Comparison of ENCODE assay signal across 28 cellular contexts in genomic region chr1:232984577-232985425, GRCh38. TPM values are rescaled to one million over a fixed set of nuclear protein-coding genes. Genes with fewer than 3 reads are reported as not detected.
DNase-seq lines count a peak whose midpoint lies in the region; ATAC-seq and TF ChIP-seq lines count a peak whose summit lies in the region.
"Had no signal": no experiment of that assay in that cellular context is flagged by ENCODE, and none has a peak within 500 bp of the region (broad histone marks: within the 10 kb centered on the region; RNA-seq: fewer than 3 reads in every experiment).

No MANE protein-coding gene starts in this region.

- no peaks in the 10 kb centered on the region for H3K27me3 Mint-ChIP-seq in activated naive CD8-positive, alpha-beta T cell treated with anti-CD3 and anti-CD28 coated beads, Interleukin-2, amount 10 ng/mL, durations not matched to agents 7 days and 5 days
- no peaks in the 10 kb centered on the region for H3K27me3 Mint-ChIP-seq in activated naive CD8-positive, alpha-beta T cell treated with anti-CD3 and anti-CD28 coated beads, Interleukin-2, amount 50 U/mL, for 24 hours
- H3K27me3 Mint-ChIP-seq in neural crest cell (ENCODE audit: low read depth) = no peaks in the 10 kb centered on the region
- H3K27me3 Mint-ChIP-seq: activated CD4-positive, alpha-beta memory T cell treated with anti-CD3 and anti-CD28 coated beads, Interleukin-2, amount 10 ng/mL, durations not matched to agents 7 days and 5 days; activated naive CD4-positive, alpha-beta T cell treated with anti-CD3 and anti-CD28 coated beads, Interleukin-2, amount 10 ng/mL, durations not matched to agents 7 days and 5 days; activated T-cell treated with anti-CD3 and anti-CD28 coated beads, Interleukin-2, amount 50 U/mL, for 24 hours; B cell; progenitor cell of endocrine pancreas; T-cell had no signal

- peak overlapping the region; percentile 25 for H3K27ac Mint-ChIP-seq in activated naive CD8-positive, alpha-beta T cell treated with anti-CD3 and anti-CD28 coated beads, Interleukin-2, amount 10 ng/mL, durations not matched to agents 7 days and 5 days
- H3K27ac Mint-ChIP-seq in activated naive CD8-positive, alpha-beta T cell treated with anti-CD3 and anti-CD28 coated beads, Interleukin-2, amount 50 U/mL, for 24 hours = no peak overlapping the region
- H3K27ac Mint-ChIP-seq in neural crest cell (ENCODE audit: unreplicated experiment) = peak overlapping the region; percentile 98
- H3K27ac Mint-ChIP-seq: activated CD4-positive, alpha-beta memory T cell treated with anti-CD3 and anti-CD28 coated beads, Interleukin-2, amount 10 ng/mL, durations not matched to agents 7 days and 5 days; activated naive CD4-positive, alpha-beta T cell treated with anti-CD3 and anti-CD28 coated beads, Interleukin-2, amount 10 ng/mL, durations not matched to agents 7 days and 5 days; activated T-cell treated with anti-CD3 and anti-CD28 coated beads, Interleukin-2, amount 50 U/mL, for 24 hours; B cell; natural killer cell had no signal

- ATAC-seq in activated naive CD8-positive, alpha-beta T cell treated with anti-CD3 and anti-CD28 coated beads, Interleukin-2, amount 10 ng/mL, durations not matched to agents 7 days and 5 days (ENCODE audit: low read depth) = no peak
- no peak for ATAC-seq in activated naive CD8-positive, alpha-beta T cell treated with anti-CD3 and anti-CD28 coated beads, Interleukin-2, amount 50 U/mL, for 24 hours
- ATAC-seq: A549; activated CD4-positive, CD25-positive, alpha-beta regulatory T cell treated with anti-CD3 and anti-CD28 coated beads, Interleukin-2, amount 50 U/mL, for 24 hours; left lobe of liver; natural killer cell; T-cell had no signal

- H3K27ac ChIP-seq in transverse colon = peak overlapping the region; percentile 37 to 56 (median 45)
- H3K27ac ChIP-seq: A549, ascending aorta, SJCRH30, vagina had no signal

- TF ChIP-seq POLR2A in transverse colon (IDR thresholded peaks at IDR 0.05) = no peak

- H3K36me3 ChIP-seq in transverse colon = no peaks in the 10 kb centered on the region
- H3K36me3 ChIP-seq: ascending aorta, SJCRH30, vagina had no signal

- no peak for TF ChIP-seq EP300 in transverse colon (IDR thresholded peaks at IDR 0.05; ENCODE audit: low read depth)

- no peak overlapping the region for H3K4me3 Mint-ChIP-seq in activated naive CD8-positive, alpha-beta T cell treated with anti-CD3 and anti-CD28 coated beads, Interleukin-2, amount 10 ng/mL, durations not matched to agents 7 days and 5 days
- no peak overlapping the region for H3K4me3 Mint-ChIP-seq in activated naive CD8-positive, alpha-beta T cell treated with anti-CD3 and anti-CD28 coated beads, Interleukin-2, amount 50 U/mL, for 24 hours
- peak overlapping the region; percentile 45 for H3K4me3 Mint-ChIP-seq in neural crest cell
- H3K4me3 Mint-ChIP-seq: activated CD4-positive, alpha-beta memory T cell treated with anti-CD3 and anti-CD28 coated beads, Interleukin-2, amount 10 ng/mL, durations not matched to agents 7 days and 5 days; activated naive CD4-positive, alpha-beta T cell treated with anti-CD3 and anti-CD28 coated beads, Interleukin-2, amount 10 ng/mL, durations not matched to agents 7 days and 5 days; activated T-cell treated with anti-CD3 and anti-CD28 coated beads, Interleukin-2, amount 50 U/mL, for 24 hours; B cell; natural killer cell; T-cell had no signal

- H3K36me3 Mint-ChIP-seq in activated naive CD8-positive, alpha-beta T cell treated with anti-CD3 and anti-CD28 coated beads, Interleukin-2, amount 10 ng/mL, durations not matched to agents 7 days and 5 days = peaks cover 5% of the 10 kb centered on the region
- H3K36me3 Mint-ChIP-seq in activated naive CD8-positive, alpha-beta T cell treated with anti-CD3 and anti-CD28 coated beads, Interleukin-2, amount 50 U/mL, for 24 hours (ENCODE audit: low read depth) = peaks cover 3% of the 10 kb centered on the region
- peaks cover 11% of the 10 kb centered on the region for H3K36me3 Mint-ChIP-seq in neural crest cell (ENCODE audit: low read depth)
- H3K36me3 Mint-ChIP-seq: natural killer cell had no signal

- no peak overlapping the region for H3K4me3 ChIP-seq in transverse colon
- H3K4me3 ChIP-seq: A549, ascending aorta, SJCRH30, vagina had no signal

- TF ChIP-seq CTCF in neural crest cell (conservative IDR thresholded peaks at IDR 0.05) = no peak
- no peak for TF ChIP-seq CTCF in transverse colon (IDR thresholded peaks at IDR 0.05)

- no peak for DNase-seq in activated naive CD8-positive, alpha-beta T cell treated with anti-CD3 and anti-CD28 coated beads, Interleukin-2, amount 10 ng/mL, durations not matched to agents 7 days and 5 days
- no peak for DNase-seq in activated naive CD8-positive, alpha-beta T cell treated with anti-CD3 and anti-CD28 coated beads, Interleukin-2, amount 50 U/mL, for 24 hours
- peak; percentile 32 to 61 for DNase-seq in hippocampal formation (lab: John Stamatoyannopoulos, UW)
- DNase-seq in neural crest cell (ENCODE audit: low read depth, low spot score) = peak; percentile 36
- DNase-seq in transverse colon = no peak
- DNase-seq in stimulated activated CD4-positive, alpha-beta T cell treated with anti-CD3 and anti-CD28 coated beads, Interleukin-2, amount 100 ng/mL, for 24 hours = no peak
- DNase-seq in HK-2 (ENCODE audit: unreplicated experiment) = no peak
- DNase-seq in OCI-M1 (lab: John Stamatoyannopoulos, UW) = no peak
- DNase-seq: activated CD4-positive, alpha-beta memory T cell treated with anti-CD3 and anti-CD28 coated beads, Interleukin-2, amount 10 ng/mL, durations not matched to agents 7 days and 5 days; activated naive CD4-positive, alpha-beta T cell treated with anti-CD3 and anti-CD28 coated beads, Interleukin-2, amount 10 ng/mL, durations not matched to agents 7 days and 5 days; activated T-cell treated with anti-CD3 and anti-CD28 coated beads, Interleukin-2, amount 50 U/mL, for 24 hours; central memory CD4-positive, alpha-beta T cell; DMS79 treated with DMSO at 0.1 percent for 48 hours; glutamatergic neuron; Karpas-422; mesendoderm; natural killer cell; NCI-H1694; NCI-H526; SJCRH30; T-cell had no signal

- H3K9me3 Mint-ChIP-seq in activated naive CD8-positive, alpha-beta T cell treated with anti-CD3 and anti-CD28 coated beads, Interleukin-2, amount 10 ng/mL, durations not matched to agents 7 days and 5 days = no peaks in the 10 kb centered on the region
- no peaks in the 10 kb centered on the region for H3K9me3 Mint-ChIP-seq in activated naive CD8-positive, alpha-beta T cell treated with anti-CD3 and anti-CD28 coated beads, Interleukin-2, amount 50 U/mL, for 24 hours
- H3K9me3 Mint-ChIP-seq in neural crest cell = peaks cover 3% of the 10 kb centered on the region
- H3K9me3 Mint-ChIP-seq: activated CD4-positive, alpha-beta memory T cell treated with anti-CD3 and anti-CD28 coated beads, Interleukin-2, amount 10 ng/mL, durations not matched to agents 7 days and 5 days; activated naive CD4-positive, alpha-beta T cell treated with anti-CD3 and anti-CD28 coated beads, Interleukin-2, amount 10 ng/mL, durations not matched to agents 7 days and 5 days; activated T-cell treated with anti-CD3 and anti-CD28 coated beads, Interleukin-2, amount 50 U/mL, for 24 hours; natural killer cell; T-cell had no signal

- in situ Hi-C loops in transverse colon (cut with MboI; ENCODE audit: low pct_ligation_motif_present in 1 of 4, low pct_unique_long_range_greater_than_20kb in 1 of 4, low sequenced_read_pairs in 3 of 4) = no loop called here

- peaks cover 0 to 13% (median 9%) of the 10 kb centered on the region in 4 donors for H3K4me1 ChIP-seq in transverse colon
- H3K4me1 ChIP-seq: ascending aorta, vagina had no signal

- 80 to 100% methylated on average over 1 to 10 of the region's 10 CpGs for whole genome bisulfite sequencing in transverse colon (ENCODE audit: low coverage in 1 of 2), 2 donors

- peaks cover 5% of the 10 kb centered on the region for H3K4me1 Mint-ChIP-seq in activated naive CD8-positive, alpha-beta T cell treated with anti-CD3 and anti-CD28 coated beads, Interleukin-2, amount 10 ng/mL, durations not matched to agents 7 days and 5 days
- H3K4me1 Mint-ChIP-seq in activated naive CD8-positive, alpha-beta T cell treated with anti-CD3 and anti-CD28 coated beads, Interleukin-2, amount 50 U/mL, for 24 hours = no peaks in the 10 kb centered on the region
- H3K4me1 Mint-ChIP-seq in neural crest cell = peaks cover 26% of the 10 kb centered on the region
- H3K4me1 Mint-ChIP-seq: activated CD4-positive, alpha-beta memory T cell treated with anti-CD3 and anti-CD28 coated beads, Interleukin-2, amount 10 ng/mL, durations not matched to agents 7 days and 5 days; activated naive CD4-positive, alpha-beta T cell treated with anti-CD3 and anti-CD28 coated beads, Interleukin-2, amount 10 ng/mL, durations not matched to agents 7 days and 5 days; B cell; natural killer cell; T-cell had no signal

- intact Hi-C loops in transverse colon (cut with DNase I; ENCODE audit: low total_unique reads) = no loop called here

- no peaks in the 10 kb centered on the region for H3K27me3 ChIP-seq in transverse colon
- H3K27me3 ChIP-seq: ascending aorta, SJCRH30, vagina had no signal

- POLR2A ChIA-PET in activated naive CD8-positive, alpha-beta T cell treated with anti-CD3 and anti-CD28 coated beads, Interleukin-2, amount 10 ng/mL, durations not matched to agents 7 days and 5 days (lab: Charles Lee) = no interaction called here

- H3K9me3 ChIP-seq in transverse colon = no peaks in the 10 kb centered on the region
- H3K9me3 ChIP-seq: A549, ascending aorta, SJCRH30, vagina had no signal

RNA-seq across cellular contexts. Expression of gene NTPCR, which starts 34.4 kb away (rescaled TPM):
- 10 to 100 TPM; 26.2 to 27.1 TPM for total RNA-seq in activated naive CD8-positive, alpha-beta T cell treated with anti-CD3 and anti-CD28 coated beads, Interleukin-2, amount 10 ng/mL, durations not matched to agents 7 days and 5 days
- 55.5 and 60.0 TPM in 2 replicates for total RNA-seq in neural crest cell
- 10 to 100 TPM; 13.5 to 53.3 (median 37.2) TPM for total RNA-seq in transverse colon

Comparison
In these comparisons a context has a peak if more than half of its experiments do, and no peak if none do; other contexts are left out.
1. DNase-seq: peak in hippocampal formation (2 of 2) and neural crest cell (single experiment); none in activated naive CD8-positive, alpha-beta T cell treated with anti-CD3 and anti-CD28 coated beads, Interleukin-2, amount 10 ng/mL, durations not matched to agents 7 days and 5 days (single experiment), activated naive CD8-positive, alpha-beta T cell treated with anti-CD3 and anti-CD28 coated beads, Interleukin-2, amount 50 U/mL, for 24 hours (single experiment), transverse colon (single experiment), stimulated activated CD4-positive, alpha-beta T cell treated with anti-CD3 and anti-CD28 coated beads, Interleukin-2, amount 100 ng/mL, for 24 hours (0 of 2), HK-2 (single experiment) and OCI-M1 (single experiment).